In genomic region chr2:239466046-239466754, GRCh38 we compare ENCODE assay signal across 16 cellular contexts.
DNase-seq lines count a peak whose midpoint lies in the region; ATAC-seq and TF ChIP-seq lines count a peak whose summit lies in the region.
"Had no signal": no experiment of that assay in that cellular context is flagged by ENCODE, and none has a peak within 500 bp of the region (broad histone marks: within the 10 kb centered on the region; RNA-seq: fewer than 3 reads in every experiment).

No MANE protein-coding gene starts in this region.

- no peaks in the 10 kb centered on the region for H3K79me2 ChIP-seq in smooth muscle cell (ENCODE audit: low read depth)

- H3K27ac ChIP-seq in BLaER1 treated with 17β-estradiol and CSF1 and Interleukin-3, amounts not matched to agents 10 nM and 100 nM = peak overlapping the region in 8 of 11 experiments; percentile 5 to 89 (median 58); a peak in 11 of 22 replicates
- no peak overlapping the region for H3K27ac ChIP-seq in smooth muscle cell (ENCODE audit: low read depth)
- H3K27ac ChIP-seq: brain microvascular endothelial cell, SJCRH30 had no signal

- peak overlapping the region; percentile 59 to 95 (median 81) for H3K4me2 ChIP-seq in BLaER1 treated with 17β-estradiol and CSF1 and Interleukin-3, amounts not matched to agents 10 nM and 100 nM
- no peak overlapping the region for H3K4me2 ChIP-seq in smooth muscle cell

- DNase-seq in NOMO-1 treated with dmso at 0.1 percent for 144 hours (lab: John Stamatoyannopoulos, UW; ENCODE audit: unreplicated experiment) = peak; percentile 33
- DNase-seq in fibroblast of gingiva (ENCODE audit: low read depth) = peak; percentile 44
- DNase-seq in retina = peak; percentile 61
- DNase-seq in smooth muscle cell (lab: John Stamatoyannopoulos, UW; ENCODE audit: unreplicated experiment) = no peak
- DNase-seq: activated CD4-positive, alpha-beta T cell treated with anti-CD3 and anti-CD28 coated beads for 1 hour; brain microvascular endothelial cell; Calu3; effector CD8-positive, alpha-beta T cell; Kasumi-1; SJCRH30; stimulated activated CD4-positive, alpha-beta T cell treated with anti-CD3 and anti-CD28 coated beads, Interleukin-15, amount 100 ng/mL, for 24 hours had no signal

- no peak for TF ChIP-seq CTCF in smooth muscle cell (IDR thresholded peaks at IDR 0.05; ENCODE audit: borderline replicate concordance, insufficient read depth, poor library complexity, severe bottlenecking)

- peaks cover 0 to 25% (median 10%) of the 10 kb centered on the region in 11 experiments; a peak in 9 of 22 replicates for H3K9me3 ChIP-seq in BLaER1 treated with 17β-estradiol and CSF1 and Interleukin-3, amounts not matched to agents 10 nM and 100 nM (replicated peaks in 1 of 11)
- H3K9me3 ChIP-seq in smooth muscle cell (replicated peaks; ENCODE audit: low read depth) = no peaks in the 10 kb centered on the region
- H3K9me3 ChIP-seq: HAP-1, SJCRH30 had no signal

- H3K9ac ChIP-seq in BLaER1 treated with 17β-estradiol and CSF1 and Interleukin-3, amounts not matched to agents 10 nM and 100 nM = peak overlapping the region in 4 of 11 experiments; percentile 25 to 72 (median 68); a peak in 8 of 22 replicates
- no peak overlapping the region for H3K9ac ChIP-seq in smooth muscle cell (ENCODE audit: low read depth)

- ATAC-seq in HG03565 (IDR thresholded peaks at IDR 0.05; ENCODE audit: unreplicated experiment) = no peak
- ATAC-seq in GM21515 (IDR thresholded peaks at IDR 0.05; ENCODE audit: unreplicated experiment) = no peak
- ATAC-seq in GM19035 (IDR thresholded peaks at IDR 0.05; ENCODE audit: unreplicated experiment) = no peak

- H3F3A ChIP-seq in smooth muscle cell (ENCODE audit: low read depth) = no peaks in the 10 kb centered on the region

- no peaks in the 10 kb centered on the region for H3K36me3 ChIP-seq in BLaER1 treated with 17β-estradiol and CSF1 and Interleukin-3, amounts not matched to agents 10 nM and 100 nM
- no peaks in the 10 kb centered on the region for H3K36me3 ChIP-seq in smooth muscle cell (ENCODE audit: low read depth)
- H3K36me3 ChIP-seq: brain microvascular endothelial cell, HAP-1, SJCRH30 had no signal

- no peak overlapping the region for H2AFZ ChIP-seq in smooth muscle cell (ENCODE audit: low read depth)

- H3K27me3 ChIP-seq in BLaER1 treated with 17β-estradiol and CSF1 and Interleukin-3, amounts not matched to agents 10 nM and 100 nM = no peaks in the 10 kb centered on the region
- H3K27me3 ChIP-seq in smooth muscle cell (ENCODE audit: low read depth) = no peaks in the 10 kb centered on the region
- H3K27me3 ChIP-seq: brain microvascular endothelial cell had no signal

- H3K4me1 ChIP-seq in BLaER1 treated with 17β-estradiol and CSF1 and Interleukin-3, amounts not matched to agents 10 nM and 100 nM = peaks cover 44 to 49% (median 46%) of the 10 kb centered on the region in 10 experiments
- H3K4me1 ChIP-seq in smooth muscle cell (ENCODE audit: low read depth) = no peaks in the 10 kb centered on the region
- H3K4me1 ChIP-seq: HAP-1, SJCRH30 had no signal

- H4K20me1 ChIP-seq in BLaER1 treated with 17β-estradiol and CSF1 and Interleukin-3, amounts not matched to agents 10 nM and 100 nM = no peaks in the 10 kb centered on the region
- no peaks in the 10 kb centered on the region for H4K20me1 ChIP-seq in smooth muscle cell (ENCODE audit: low read depth)

- H3K4me3 ChIP-seq in BLaER1 treated with 17β-estradiol and CSF1 and Interleukin-3, amounts not matched to agents 10 nM and 100 nM = peak overlapping the region in 1 of 10 experiments; percentile 3; a peak in 2 of 20 replicates
- no peak overlapping the region for H3K4me3 ChIP-seq in smooth muscle cell
- H3K4me3 ChIP-seq: HAP-1, SJCRH30 had no signal

- 76% methylated on average over 11 of the region's 11 CpGs for WGBS in smooth muscle cell (ENCODE audit: low lambda C conversion rate)
